ENCODE assay signal across 10 cellular contexts in the genomic region with DNA sequence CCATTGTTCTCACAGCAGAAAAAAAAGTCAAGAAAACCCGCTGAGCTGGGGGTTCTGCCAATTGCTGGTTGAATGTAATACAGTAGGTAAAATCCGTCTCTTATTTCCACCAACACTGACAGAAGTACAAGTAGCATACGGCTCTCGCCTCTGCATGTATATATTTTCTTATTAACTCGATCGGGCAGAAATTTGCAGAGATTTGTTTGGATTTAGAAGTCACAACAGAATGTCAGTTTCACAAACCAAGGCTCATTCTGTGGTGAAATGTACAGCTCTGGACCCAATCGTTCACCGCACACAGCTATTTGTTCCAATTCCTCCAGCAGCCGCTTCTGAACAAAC.
DNase-seq lines count a peak whose midpoint lies in the region; TF ChIP-seq lines count a peak whose summit lies in the region.
"Had no signal": no experiment of that assay in that cellular context is flagged by ENCODE, and none has a peak within 500 bp of the region (broad histone marks: within the 10 kb centered on the region; RNA-seq: fewer than 3 reads in every experiment).

No MANE protein-coding gene starts in this region.

- H2BK120ac ChIP-seq in neuronal stem cell (ENCODE audit: low read depth, low read length), result no peak overlapping the region

- no peaks in the 10 kb centered on the region for H4K20me1 ChIP-seq in GM23248 (ENCODE audit: insufficient read depth)

- H3K27me3 Mint-ChIP-seq in MCF 10A (ENCODE audit: insufficient read depth, unreplicated experiment), result no peaks in the 10 kb centered on the region

- H3K36me3 ChIP-seq in A673 (ENCODE audit: insufficient read depth, low read length, poor library complexity, severe bottlenecking) (no peaks in the 10 kb centered on the region), GM23248 (ENCODE audit: low read depth) (no peaks in the 10 kb centered on the region), neuronal stem cell (replicated peaks in 1 of 2; ENCODE audit: control insufficient read depth in 2 of 2, insufficient read depth in 2 of 2, low read length in 2 of 2) (no peaks in the 10 kb centered on the region)
- H3K36me3 ChIP-seq: brain microvascular endothelial cell had no signal

- H3K4me3 ChIP-seq in A673 (ENCODE audit: low read depth, low read length, poor library complexity, severe bottlenecking), result no peak overlapping the region
- H3K4me3 ChIP-seq in GM23248, result peak overlapping the region; percentile 78
- peak overlapping the region; percentile 9 for H3K4me3 ChIP-seq in choroid plexus epithelial cell (ENCODE audit: low read depth, low read length)
- no peak overlapping the region for H3K4me3 ChIP-seq in neuronal stem cell (ENCODE audit: low read length in 2 of 2)

- H2BK5ac ChIP-seq in neuronal stem cell (ENCODE audit: low read length), result no peak overlapping the region

- H3K4me1 ChIP-seq in A673 (ENCODE audit: insufficient read depth, low read length, poor library complexity, severe bottlenecking) (peaks cover 42% of the 10 kb centered on the region), GM23248 (ENCODE audit: insufficient read depth) (peaks cover 41% of the 10 kb centered on the region), neuronal stem cell (ENCODE audit: control insufficient read depth in 2 of 2, insufficient read depth in 1 of 2, low read depth in 1 of 2, low read length in 2 of 2) (peaks cover 10 to 28% of the 10 kb centered on the region in 2 donors)

- H4K91ac ChIP-seq in neuronal stem cell (ENCODE audit: low read depth, low read length, poor library complexity), result no peak overlapping the region

- POLR2A ChIA-PET in A673 (lab: Charles Lee; ENCODE audit: low non-redundant PET), result interaction anchor here (0.6 kb wide), 1 partner anchor 12 kb away, joined by 3 read pairs; no protein-coding TSS in a partner anchor
- POLR2A ChIA-PET in MCF 10A (lab: Yijun Ruan, JAX), result no interaction called here

- H3K4me2 ChIP-seq in GM23248 (ENCODE audit: unreplicated experiment), result peak overlapping the region; percentile 99
- peak overlapping the region; percentile 11 for H3K4me2 ChIP-seq in neuronal stem cell (ENCODE audit: insufficient read depth, low read length, poor library complexity, severe bottlenecking)

- H3F3A ChIP-seq in GM23248 (ENCODE audit: insufficient read depth), result peaks cover 14% of the 10 kb centered on the region; the same call in 1 of the 2 replicates

- no peaks in the 10 kb centered on the region for H3K79me1 ChIP-seq in neuronal stem cell (ENCODE audit: low read depth, low read length)

- no peak overlapping the region for H2AK5ac ChIP-seq in neuronal stem cell (ENCODE audit: low read depth, low read length)

- no peaks in the 10 kb centered on the region for H3K9me2 ChIP-seq in GM23248 (ENCODE audit: insufficient read depth)

- WGBS in GM23248 (ENCODE audit: low coverage in 1 of 2, low lambda C conversion rate in 2 of 2, missing lambda C conversion rate in 2 of 2), 2 experiments, result 3 to 4% methylated on average over 9 of the region's 9 CpGs
- 100% methylated on average over 1 of the region's 9 CpGs; no CpG with 5 or more reads in 1 of the 2 donors for WGBS in neuronal stem cell (ENCODE audit: extremely low coverage in 2 of 2, insufficient read length in 2 of 2, insufficient replicate concordance in 1 of 2), 2 donors

- DNase-seq in A673 (ENCODE audit: low spot score) (no peak), GM23248 (peak; percentile 61), choroid plexus epithelial cell (ENCODE audit: low read depth) (peak; percentile 50), neuronal stem cell (ENCODE audit: low spot score) (no peak), T-helper 9 cell (no peak), GF-D8 (lab: John Stamatoyannopoulos, UW) (no peak), MCF 10A (ENCODE audit: unreplicated experiment) (no peak)
- DNase-seq in effector CD4-positive, alpha-beta T cell, result no peak
- DNase-seq: brain microvascular endothelial cell, NCI-H2081 had no signal

- H2BK12ac ChIP-seq in neuronal stem cell (ENCODE audit: low read length), result no peak overlapping the region

- H3K4ac ChIP-seq in neuronal stem cell (ENCODE audit: low read length), result no peak overlapping the region

- H2BK15ac ChIP-seq in neuronal stem cell (ENCODE audit: low read length), result no peak overlapping the region

- H3K9me3 ChIP-seq in A673 (ENCODE audit: low read depth, low read length, poor library complexity, severe bottlenecking) (no peaks in the 10 kb centered on the region), GM23248 (ENCODE audit: low read depth) (no peaks in the 10 kb centered on the region), neuronal stem cell (replicated peaks in 1 of 2; ENCODE audit: control insufficient read depth in 2 of 2, insufficient read depth in 1 of 2, low read depth in 1 of 2, low read length in 2 of 2) (no peaks in the 10 kb centered on the region)

- intact Hi-C loops in A673 (cut with micrococcal nuclease; ENCODE audit: unreplicated experiment), result no loop called here
- intact Hi-C loops in MCF 10A (cut with micrococcal nuclease), result no loop called here

- BruUV-seq in A673 (replicated peaks; lab: Mats Ljungman, UMichigan) (no TSS peak), MCF 10A (replicated peaks; lab: Mats Ljungman, UMichigan) (no TSS peak)

- peaks cover 95% of the 10 kb centered on the region for H3K79me2 ChIP-seq in GM23248 (ENCODE audit: insufficient read depth)

- H3K9ac ChIP-seq in GM23248 (peak overlapping the region; percentile 74), neuronal stem cell (ENCODE audit: low read depth, low read length, poor library complexity) (no peak overlapping the region)

- H3K36me3 Mint-ChIP-seq in MCF 10A (ENCODE audit: insufficient read depth, unreplicated experiment), result no peaks in the 10 kb centered on the region

- CTCF ChIA-PET in A673 (lab: Charles Lee), result interaction anchor here (0.6 to 1.3 kb wide), 2 partner anchors 66 to 333 kb away, joined by 3 to 4 read pairs; no protein-coding TSS in a partner anchor
- CTCF ChIA-PET in MCF 10A (lab: Yijun Ruan, JAX), result interaction anchor here (0.6 kb wide), 2 partner anchors 26 to 104 kb away, joined by 3 read pairs; no protein-coding TSS in a partner anchor

- no peaks in the 10 kb centered on the region for H3K27me3 ChIP-seq in A673 (replicated peaks; ENCODE audit: insufficient read depth, low read depth, low read length, poor library complexity)
- H3K27me3 ChIP-seq in GM23248 (replicated peaks; ENCODE audit: insufficient read depth), result no peaks in the 10 kb centered on the region
- H3K27me3 ChIP-seq in neuronal stem cell (ENCODE audit: control insufficient read depth in 3 of 3, insufficient read depth in 3 of 3, low read depth in 1 of 3, low read length in 3 of 3), result no peaks in the 10 kb centered on the region
- H3K27me3 ChIP-seq: brain microvascular endothelial cell had no signal

- no peaks in the 10 kb centered on the region for H3K4me1 Mint-ChIP-seq in MCF 10A (ENCODE audit: insufficient read depth, unreplicated experiment)

- no peak overlapping the region for H4K8ac ChIP-seq in neuronal stem cell (ENCODE audit: low read depth, low read length)

- H3K27ac ChIP-seq in A673 (ENCODE audit: low read depth, low read length, poor library complexity, severe bottlenecking) (peak overlapping the region; percentile 13), GM23248 (peak overlapping the region; percentile 68), neuronal stem cell (replicated peaks; ENCODE audit: low read length) (peak overlapping the region; percentile 44)
- H3K27ac ChIP-seq: brain microvascular endothelial cell had no signal

- H3K27ac Mint-ChIP-seq in MCF 10A (ENCODE audit: low read depth, unreplicated experiment), result no peak overlapping the region

- no peak for TF ChIP-seq CTCF in A673 (conservative IDR thresholded peaks at IDR 0.05; ENCODE audit: low read depth, low read length)
- no peak for TF ChIP-seq CTCF in choroid plexus epithelial cell (conservative IDR thresholded peaks at IDR 0.05; ENCODE audit: low read depth, low read length)
- no peak for TF ChIP-seq CTCF in MCF 10A (IDR thresholded peaks at IDR 0.05; ENCODE audit: unreplicated experiment)

- H3K18ac ChIP-seq in neuronal stem cell (ENCODE audit: low read length), result no peak overlapping the region

- no peaks in the 10 kb centered on the region for H3K9me3 Mint-ChIP-seq in MCF 10A (ENCODE audit: unreplicated experiment)

- in situ Hi-C loops in GM23248 (cut with MboI), result no loop called here

- H2AFZ ChIP-seq in GM23248 (peak overlapping the region; percentile 45; the same call in 1 of the 2 replicates), neuronal stem cell (ENCODE audit: low read length) (no peak overlapping the region)

- H3K23ac ChIP-seq in neuronal stem cell (ENCODE audit: low read depth, low read length, poor library complexity), result no peak overlapping the region

- no peak overlapping the region for H3K14ac ChIP-seq in neuronal stem cell (ENCODE audit: low read length)

- H3K4me3 Mint-ChIP-seq in MCF 10A (ENCODE audit: unreplicated experiment), result no peak overlapping the region

Comparison
In these comparisons a context has a peak if more than half of its experiments do, and no peak if none do; other contexts are left out.
1. DNase-seq: peak in GM23248 (single experiment) and choroid plexus epithelial cell (single experiment); none in A673 (single experiment), neuronal stem cell (single experiment), T-helper 9 cell (single experiment), GF-D8 (single experiment), effector CD4-positive, alpha-beta T cell (single experiment) and MCF 10A (single experiment).
2. H3K27ac ChIP-seq: peak in every context shown above with its lines; median percentile 68 in GM23248; 44 in neuronal stem cell; 13 in A673.
3. H3K4me3 ChIP-seq: peak in GM23248 (single experiment) and choroid plexus epithelial cell (single experiment); none in A673 (single experiment) and neuronal stem cell (0 of 2).